1 cellular context compared by ENCODE assay signal in genomic region chr7:147023390-147023914, GRCh38.
TF ChIP-seq lines count a peak whose summit lies in the region.

No MANE protein-coding gene starts in this region.

TF ChIP-seq in SK-N-SH, 30 proteins besides CTCF, POLR2A, EP300 and RAD21 (continued from another document):
- no peak for TF ChIP-seq SIN3A (IDR thresholded peaks at IDR 0.05; ENCODE audit: borderline replicate concordance, low read depth, low read length)
- TF ChIP-seq, protein P1, sequence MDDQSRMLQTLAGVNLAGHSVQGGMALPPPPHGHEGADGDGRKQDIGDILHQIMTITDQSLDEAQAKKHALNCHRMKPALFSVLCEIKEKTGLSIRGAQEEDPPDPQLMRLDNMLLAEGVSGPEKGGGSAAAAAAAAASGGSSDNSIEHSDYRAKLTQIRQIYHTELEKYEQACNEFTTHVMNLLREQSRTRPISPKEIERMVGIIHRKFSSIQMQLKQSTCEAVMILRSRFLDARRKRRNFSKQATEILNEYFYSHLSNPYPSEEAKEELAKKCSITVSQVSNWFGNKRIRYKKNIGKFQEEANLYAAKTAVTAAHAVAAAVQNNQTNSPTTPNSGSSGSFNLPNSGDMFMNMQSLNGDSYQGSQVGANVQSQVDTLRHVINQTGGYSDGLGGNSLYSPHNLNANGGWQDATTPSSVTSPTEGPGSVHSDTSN (IDR thresholded peaks at IDR 0.05), result peak; percentile 39; the same call in 1 of the 2 replicates
